Comparison of ENCODE assay signal across 10 cellular contexts in the genomic region with DNA sequence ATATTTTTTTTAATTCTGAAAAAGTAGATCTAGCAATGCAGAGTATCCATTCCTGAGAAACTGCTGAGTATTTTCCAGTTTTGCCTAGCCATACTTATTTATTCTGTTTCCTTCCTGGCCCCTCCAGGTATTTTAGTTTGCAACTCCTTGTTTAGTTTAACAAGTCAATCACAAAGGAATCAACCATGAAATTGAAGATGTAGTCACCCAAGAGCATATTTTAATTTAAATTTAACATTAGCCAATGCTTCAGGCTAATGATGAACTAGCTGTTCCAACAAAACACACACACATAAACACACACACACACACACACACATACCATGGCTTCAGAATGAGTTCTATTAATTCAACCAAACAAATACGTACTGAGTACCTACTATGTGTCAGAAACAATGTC.
"Had no signal": no experiment of that assay in that cellular context is flagged by ENCODE, and none has a peak within 500 bp of the region (broad histone marks: within the 10 kb centered on the region; RNA-seq: fewer than 3 reads in every experiment).

No MANE protein-coding gene starts in this region.

- H3K4me3 ChIP-seq: GM23248, HAP-1, K562 had no signal

- DNase-seq: GM23248, GOT3, H7, HFFc6, IMR-90 had no signal

- H3K4me1 ChIP-seq: HAP-1 had no signal

- H3K27ac ChIP-seq: GM23248, HL-60 had no signal

- H3K36me3 ChIP-seq: HAP-1 had no signal

- ATAC-seq: HCT116, HepG2, K562 had no signal

- H3K9me3 ChIP-seq: HAP-1 had no signal
